In genomic region chr7:153886506-153887391, GRCh38 we compare ENCODE assay signal across 9 cellular contexts.
DNase-seq lines count a peak whose midpoint lies in the region; ATAC-seq and TF ChIP-seq lines count a peak whose summit lies in the region.
"Had no signal": no experiment of that assay in that cellular context is flagged by ENCODE, and none has a peak within 500 bp of the region (broad histone marks: within the 10 kb centered on the region; RNA-seq: fewer than 3 reads in every experiment).

No MANE protein-coding gene starts in this region.

- H3K9ac ChIP-seq in neuronal stem cell (ENCODE audit: low read depth, low read length, poor library complexity): peak overlapping the region; percentile 57

- H3K23ac ChIP-seq in neuronal stem cell (ENCODE audit: low read depth, low read length, poor library complexity): peak overlapping the region; percentile 85

- no peaks in the 10 kb centered on the region for H3K9me3 ChIP-seq in esophagus muscularis mucosa
- no peaks in the 10 kb centered on the region for H3K9me3 ChIP-seq in neuronal stem cell (replicated peaks in 1 of 2; ENCODE audit: control insufficient read depth in 2 of 2, insufficient read depth in 1 of 2, low read depth in 1 of 2, low read length in 2 of 2)

- H2AFZ ChIP-seq in neuronal stem cell (ENCODE audit: low read length): no peak overlapping the region

- H3K4me2 ChIP-seq in neuronal stem cell (ENCODE audit: insufficient read depth, low read length, poor library complexity, severe bottlenecking): peak overlapping the region; percentile 99

- peak overlapping the region; percentile 54 for H2BK15ac ChIP-seq in neuronal stem cell (ENCODE audit: low read length)

- H3K36me3 ChIP-seq in esophagus muscularis mucosa (no peaks in the 10 kb centered on the region), neuronal stem cell (replicated peaks in 1 of 2; ENCODE audit: control insufficient read depth in 2 of 2, insufficient read depth in 2 of 2, low read length in 2 of 2) (no peaks in the 10 kb centered on the region)

- no peak for TF ChIP-seq EP300 in esophagus muscularis mucosa (IDR thresholded peaks at IDR 0.05)

- H3K4me1 ChIP-seq in esophagus muscularis mucosa: peaks cover 6 to 33% (median 28%) of the 10 kb centered on the region in 4 donors
- H3K4me1 ChIP-seq in neuronal stem cell (ENCODE audit: control insufficient read depth in 2 of 2, insufficient read depth in 1 of 2, low read depth in 1 of 2, low read length in 2 of 2): peaks cover 0 to 2% of the 10 kb centered on the region in 2 donors

- H3K14ac ChIP-seq in neuronal stem cell (ENCODE audit: low read length): peak overlapping the region; percentile 87

- peak overlapping the region; percentile 84 for H3K18ac ChIP-seq in neuronal stem cell (ENCODE audit: low read length)

- 4% methylated on average over 32 of the region's 98 CpGs for WGBS in esophagus muscularis mucosa
- WGBS in neuronal stem cell (ENCODE audit: extremely low coverage in 2 of 2, insufficient read length in 2 of 2, insufficient replicate concordance in 1 of 2), 2 donors: no CpG with 5 or more reads among the region's 98 CpGs

- H3K27ac ChIP-seq in esophagus muscularis mucosa (replicated peaks in 1 of 4) (no peak overlapping the region), neuronal stem cell (replicated peaks; ENCODE audit: low read length) (no peak overlapping the region)

- H4K91ac ChIP-seq in neuronal stem cell (ENCODE audit: low read depth, low read length, poor library complexity): no peak overlapping the region

- H2BK12ac ChIP-seq in neuronal stem cell (ENCODE audit: low read length): no peak overlapping the region

- DNase-seq in Daoy (ENCODE audit: low read depth) (peak; percentile 60), NCI-H345 treated with DMSO at 0.1 percent for 48 hours (lab: John Stamatoyannopoulos, UW; ENCODE audit: unreplicated experiment) (peak; percentile 54), esophagus muscularis mucosa (ENCODE audit: extremely low spot score) (no peak), neuronal stem cell (ENCODE audit: low spot score) (peak; percentile 61), OCI-M1 (lab: John Stamatoyannopoulos, UW) (no peak), ureter (ENCODE audit: low spot score) (no peak), NOMO-1 treated with DMSO at 0.1 percent for 48 hours (lab: John Stamatoyannopoulos, UW; ENCODE audit: unreplicated experiment) (no peak)
- DNase-seq: NCI-H226 had no signal

- TF ChIP-seq CTCF in esophagus muscularis mucosa (IDR thresholded peaks at IDR 0.05): peak in 2 of 3 experiments; percentile 10 to 33

- no peak for TF ChIP-seq POLR2A in esophagus muscularis mucosa (IDR thresholded peaks at IDR 0.05; ENCODE audit: low read depth)

- no peak overlapping the region for H3K4ac ChIP-seq in neuronal stem cell (ENCODE audit: low read length)

- H2BK120ac ChIP-seq in neuronal stem cell (ENCODE audit: low read depth, low read length): no peak overlapping the region

- ATAC-seq in GM21723 (IDR thresholded peaks at IDR 0.05; ENCODE audit: unreplicated experiment): no peak

- peaks cover 0 to 41% (median 13%) of the 10 kb centered on the region in 4 donors for H3K27me3 ChIP-seq in esophagus muscularis mucosa
- peaks cover 0 to 45% (median 19%) of the 10 kb centered on the region in 3 experiments for H3K27me3 ChIP-seq in neuronal stem cell (ENCODE audit: control insufficient read depth in 3 of 3, insufficient read depth in 3 of 3, low read depth in 1 of 3, low read length in 3 of 3)

- H4K8ac ChIP-seq in neuronal stem cell (ENCODE audit: low read depth, low read length): no peak overlapping the region

- no peak overlapping the region for H2AK5ac ChIP-seq in neuronal stem cell (ENCODE audit: low read depth, low read length)

- H3K4me3 ChIP-seq in esophagus muscularis mucosa (peak overlapping the region; percentile 43 to 58 (median 49)), neuronal stem cell (ENCODE audit: low read length in 2 of 2) (peak overlapping the region in 1 of 2 donors; percentile 82)

- H2BK5ac ChIP-seq in neuronal stem cell (ENCODE audit: low read length): peak overlapping the region; percentile 73

- intact Hi-C loops in esophagus muscularis mucosa (cut with DNase I): no loop called here

- H3K79me1 ChIP-seq in neuronal stem cell (ENCODE audit: low read depth, low read length): no peaks in the 10 kb centered on the region

Comparison
In these comparisons a context has a peak if more than half of its experiments do, and no peak if none do; other contexts are left out.
1. DNase-seq: peak in Daoy (single experiment), NCI-H345 treated with DMSO at 0.1 percent for 48 hours (single experiment) and neuronal stem cell (single experiment); none in esophagus muscularis mucosa (single experiment), OCI-M1 (single experiment), ureter (single experiment) and NOMO-1 treated with DMSO at 0.1 percent for 48 hours (single experiment).